ENCODE assay signal across 1 cellular context in the genomic region with DNA sequence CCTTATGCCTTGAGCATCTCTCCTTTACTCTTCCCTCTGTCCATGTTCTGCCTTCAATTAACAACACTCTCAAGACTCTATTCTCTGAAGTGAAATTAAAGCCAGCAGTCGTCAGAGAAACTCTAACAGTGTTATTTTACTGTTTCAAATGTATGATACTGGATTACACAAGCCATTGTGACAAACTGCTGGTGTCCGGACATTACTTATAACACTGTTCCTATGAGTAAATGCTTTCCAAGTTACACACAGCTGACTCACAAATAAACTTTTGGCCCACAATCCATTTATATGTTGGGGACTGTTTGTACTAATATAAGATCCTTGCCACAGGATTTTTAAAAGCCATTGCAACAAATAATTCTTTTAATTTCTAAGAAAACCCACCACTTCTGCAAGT.
TF ChIP-seq lines count a peak whose summit lies in the region.

No MANE protein-coding gene starts in this region.

TF ChIP-seq in GM23338, 12 proteins besides CTCF, POLR2A, EP300 and RAD21 (continued from another document):
- TF ChIP-seq ZNF462 (CRISPR knock-in tag; IDR thresholded peaks at IDR 0.05), result no peak
- TF ChIP-seq ZNF331 (CRISPR knock-in tag; IDR thresholded peaks at IDR 0.05; ENCODE audit: low read depth), result no peak
- no peak for TF ChIP-seq STAT1 (IDR thresholded peaks at IDR 0.05; ENCODE audit: unreplicated experiment)
- no peak for TF ChIP-seq CREB1 (CRISPR knock-in tag; IDR thresholded peaks at IDR 0.05; ENCODE audit: low read depth)
- TF ChIP-seq REST (IDR thresholded peaks at IDR 0.05; ENCODE audit: unreplicated experiment), result no peak
